In the genomic region with DNA sequence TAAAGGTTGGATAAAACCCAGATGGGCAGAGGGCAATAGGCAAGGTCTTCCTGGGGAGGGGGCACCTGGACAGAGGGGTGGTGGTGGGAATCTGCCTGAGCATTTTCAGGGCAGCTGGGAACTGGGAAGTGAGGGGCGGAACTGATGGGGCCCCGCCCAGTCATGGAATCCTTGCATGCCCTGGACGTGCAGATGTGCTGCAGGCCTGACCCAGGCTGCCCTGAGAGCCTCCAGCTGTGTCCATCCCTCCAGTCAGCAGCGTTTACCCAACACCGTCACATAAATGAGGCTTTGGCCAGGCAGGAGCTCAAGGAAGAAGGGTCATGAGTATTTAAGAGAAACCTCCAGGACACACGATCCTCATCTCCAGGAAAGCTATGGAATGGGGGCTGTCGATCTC, we compare ENCODE assay signal across 19 cellular contexts.
A peak's percentile ranks its signal among the peaks of the same experiment; 100 is the strongest.
DNase-seq lines count a peak whose midpoint lies in the region; ATAC-seq, FAIRE-seq and TF ChIP-seq lines count a peak whose summit lies in the region.
"Had no signal": no experiment of that assay in that cellular context is flagged by ENCODE, and none has a peak within 500 bp of the region (broad histone marks: within the 10 kb centered on the region; RNA-seq: fewer than 3 reads in every experiment).

No MANE protein-coding gene starts in this region.

- DNase-seq in EH (ENCODE audit: low read depth), result peak; percentile 39
- DNase-seq in GM12878 (ENCODE audit: low read depth, low spot score), result no peak
- DNase-seq in right atrium auricular region (ENCODE audit: low spot score), result no peak
- DNase-seq in NCI-H345 treated with DMSO at 0.1 percent for 48 hours (lab: John Stamatoyannopoulos, UW; ENCODE audit: unreplicated experiment), result no peak
- DNase-seq in NCI-H2029 (lab: John Stamatoyannopoulos, UW), result no peak
- no peak for DNase-seq in frontal cortex (ENCODE audit: low spot score in 2 of 2)
- no peak for DNase-seq in mesendoderm
- DNase-seq: activated CD4-positive, alpha-beta T cell treated with anti-CD3 and anti-CD28 coated beads, Interleukin-2, amount 50 U/mL, for 4 hours; activated T-cell treated with anti-CD3 and anti-CD28 coated beads, Interleukin-2, amount 50 U/mL, for 24 hours; central memory CD4-positive, alpha-beta T cell; GDM1; KG1; NCI-H1105; NCI-H226; SK-N-SH; stimulated activated naive CD4-positive, alpha-beta T cell had no signal

- H2AK5ac ChIP-seq in mesendoderm (ENCODE audit: low read length), result no peak overlapping the region

- intact Hi-C loops in GM12878 (cut with micrococcal nuclease; ENCODE audit: unreplicated experiment), result no loop called here

- BruUV-seq in GM12878 (replicated peaks; lab: Mats Ljungman, UMichigan), result no TSS peak

- TF ChIP-seq CTCF in GM12878 (IDR thresholded peaks at IDR 0.05 in 2 of 3, conservative IDR thresholded peaks at IDR 0.05 in 1 of 3; ENCODE audit: control insufficient read depth in 2 of 3, extremely low read depth in 1 of 3, insufficient read depth in 1 of 3, low read depth in 3 of 3, low read length in 3 of 3), result no peak
- no peak for TF ChIP-seq CTCF in right atrium auricular region (IDR thresholded peaks at IDR 0.05)

- H3K79me2 ChIP-seq in GM12878 (ENCODE audit: control insufficient read depth, insufficient read depth, low read length) (no peaks in the 10 kb centered on the region), mesendoderm (ENCODE audit: control insufficient read depth, insufficient read depth, low read length) (peaks cover 9% of the 10 kb centered on the region)

- no peak overlapping the region for H2BK5ac ChIP-seq in mesendoderm (ENCODE audit: low read length)

- CTCF ChIA-PET in GM12878 (lab: Yijun Ruan, JAX), result no interaction called here

- no peaks in the 10 kb centered on the region for H3K36me3 ChIP-seq in GM12878 (ENCODE audit: control insufficient read depth in 2 of 2, insufficient read depth in 2 of 2, low read length in 1 of 2)
- H3K36me3 ChIP-seq in right atrium auricular region, result no peaks in the 10 kb centered on the region
- H3K36me3 ChIP-seq in skeletal muscle tissue (ENCODE audit: control insufficient read depth in 3 of 3, insufficient read depth in 3 of 3, low read length in 3 of 3), result no peaks in the 10 kb centered on the region
- no peaks in the 10 kb centered on the region for H3K36me3 ChIP-seq in mesendoderm (ENCODE audit: control insufficient read depth, insufficient read depth, low read length)

- in situ Hi-C loops in GM12878 (cut with MboI), result no loop called here

- H2BK15ac ChIP-seq in mesendoderm (replicated peaks; ENCODE audit: low read depth), result no peak overlapping the region

- TF ChIP-seq RAD21 in GM12878 (IDR thresholded peaks at IDR 0.05; ENCODE audit: insufficient read depth, low read depth, low read length), result no peak

- H3K56ac ChIP-seq in mesendoderm (ENCODE audit: low read length), result no peak overlapping the region

- TF ChIP-seq EP300 in GM12878 (IDR thresholded peaks at IDR 0.05; ENCODE audit: borderline replicate concordance in 1 of 2, control insufficient read depth in 1 of 2, low read depth in 2 of 2, low read length in 2 of 2), result no peak

- no peaks in the 10 kb centered on the region; the same call in 1 of the 2 replicates for H4K20me1 ChIP-seq in GM12878 (ENCODE audit: control insufficient read depth, insufficient read depth)

- H3K79me1 ChIP-seq in mesendoderm (ENCODE audit: low read length), result peaks cover 41% of the 10 kb centered on the region

- no peak overlapping the region for H2BK120ac ChIP-seq in mesendoderm (ENCODE audit: low read depth, low read length)

- no peak overlapping the region for H3K27ac ChIP-seq in GM12878 (ENCODE audit: control insufficient read depth, insufficient read depth)
- H3K27ac ChIP-seq in right atrium auricular region, result peak overlapping the region; percentile 64 to 94
- H3K27ac ChIP-seq in skeletal muscle tissue (ENCODE audit: low read depth, low read length), result peak overlapping the region; percentile 27
- H3K27ac ChIP-seq in mesendoderm (ENCODE audit: low read depth, low read length), result no peak overlapping the region
- H3K27ac ChIP-seq: HL-60 had no signal

- no peak overlapping the region for H3K18ac ChIP-seq in mesendoderm (ENCODE audit: low read length)

- no peak overlapping the region for H4K5ac ChIP-seq in mesendoderm (ENCODE audit: low read length)

- RAD21 ChIA-PET in GM12878 (lab: Charles Lee; ENCODE audit: unreplicated experiment), result no interaction called here

- 49% methylated on average over 7 of the region's 7 CpGs for WGBS in GM12878 (ENCODE audit: insufficient coverage, insufficient replicate concordance, low lambda C conversion rate, missing lambda C conversion rate)
- no CpG with 5 or more reads among the region's 7 CpGs for WGBS in mesendoderm (ENCODE audit: extremely low coverage, insufficient coverage, low lambda C conversion rate)

- no peak overlapping the region for H3K4me3 ChIP-seq in GM12878
- no peak overlapping the region for H3K4me3 ChIP-seq in right atrium auricular region
- H3K4me3 ChIP-seq in skeletal muscle tissue (ENCODE audit: low read length in 3 of 3), result peak overlapping the region in 1 of 3 donors; percentile 7
- no peak overlapping the region for H3K4me3 ChIP-seq in mesendoderm (ENCODE audit: low read length)

- no peak overlapping the region for H3K4ac ChIP-seq in mesendoderm (ENCODE audit: low read depth, low read length)

- no peaks in the 10 kb centered on the region for H3K9me3 ChIP-seq in GM12878 (replicated peaks; ENCODE audit: control insufficient read depth, insufficient read depth, low read length)
- H3K9me3 ChIP-seq in right atrium auricular region, result no peaks in the 10 kb centered on the region
- no peaks in the 10 kb centered on the region for H3K9me3 ChIP-seq in skeletal muscle tissue (ENCODE audit: control insufficient read depth in 3 of 3, low read length in 3 of 3)
- H3K9me3 ChIP-seq: SK-N-SH had no signal

- peaks cover 0 to 2% of the 10 kb centered on the region in 2 experiments; a peak in 2 of 4 replicates for H3K27me3 ChIP-seq in GM12878 (replicated peaks in 1 of 2; ENCODE audit: control insufficient read depth in 2 of 2, insufficient read depth in 2 of 2, low read length in 1 of 2)
- H3K27me3 ChIP-seq in right atrium auricular region, result no peaks in the 10 kb centered on the region
- no peaks in the 10 kb centered on the region for H3K27me3 ChIP-seq in skeletal muscle tissue (ENCODE audit: control insufficient read depth in 3 of 3, insufficient read depth in 3 of 3, low read length in 3 of 3)
- H3K27me3 ChIP-seq in mesendoderm (ENCODE audit: insufficient read depth, low read length, poor library complexity), result no peaks in the 10 kb centered on the region

- no peak overlapping the region for H3K23ac ChIP-seq in mesendoderm (ENCODE audit: low read length)

- H3K9ac ChIP-seq in GM12878 (ENCODE audit: control insufficient read depth, insufficient read depth, low read length) (no peak overlapping the region), skeletal muscle tissue (ENCODE audit: low read depth in 1 of 3, low read length in 3 of 3) (peak overlapping the region in 1 of 3 donors; percentile 60), mesendoderm (ENCODE audit: low read length) (no peak overlapping the region)
- H3K9ac ChIP-seq: SK-N-SH had no signal

- H2AFZ ChIP-seq in GM12878 (ENCODE audit: control insufficient read depth, low read depth, low read length), result no peak overlapping the region

- ATAC-seq in GM12878, result no peak

- H3K4me1 ChIP-seq in GM12878 (ENCODE audit: control insufficient read depth, insufficient read depth, low read length) (peaks cover 13% of the 10 kb centered on the region), right atrium auricular region (peaks cover 0 to 98% of the 10 kb centered on the region in 2 donors), skeletal muscle tissue (ENCODE audit: control insufficient read depth in 3 of 3, insufficient read depth in 3 of 3, low read length in 3 of 3) (peaks cover 92 to 98% (median 97%) of the 10 kb centered on the region in 3 donors), mesendoderm (ENCODE audit: control insufficient read depth, low read depth, low read length) (no peaks in the 10 kb centered on the region)

- no peak overlapping the region for H4K8ac ChIP-seq in mesendoderm (ENCODE audit: low read depth, low read length)

- POLR2A ChIA-PET in GM12878 (lab: Charles Lee), result interaction anchor here (0.7 kb wide), 1 partner anchor 133 kb away, joined by 3 read pairs; no protein-coding TSS in a partner anchor

- no peak for TF ChIP-seq POLR2A in GM12878 (IDR thresholded peaks at IDR 0.05; ENCODE audit: low read depth, low read length)

- H3K4me2 ChIP-seq in GM12878 (ENCODE audit: control insufficient read depth, insufficient read depth), result 0 out of 2 replicates have a peak overlapping the region, but pooled peaks have one; percentile 13
- no peak overlapping the region for H3K4me2 ChIP-seq in mesendoderm (ENCODE audit: low read length)
- H3K4me2 ChIP-seq: SK-N-SH had no signal

- SMC1A ChIA-PET in GM12878 (lab: Charles Lee; ENCODE audit: uncharacterized antibody, unreplicated experiment), result interaction anchor here (1.2 kb wide), 1 partner anchor 72 kb away, joined by 3 read pairs; no protein-coding TSS in a partner anchor

- FAIRE-seq in GM12878 (lab: Jason Lieb, UNC), result no peak
- FAIRE-seq in frontal cortex (lab: Jason Lieb, UNC), result no peak
- FAIRE-seq: islet of Langerhans had no signal

TF ChIP-seq in GM12878, 131 proteins besides CTCF, POLR2A, EP300 and RAD21 (continues in another document):
- TF ChIP-seq, protein P1, sequence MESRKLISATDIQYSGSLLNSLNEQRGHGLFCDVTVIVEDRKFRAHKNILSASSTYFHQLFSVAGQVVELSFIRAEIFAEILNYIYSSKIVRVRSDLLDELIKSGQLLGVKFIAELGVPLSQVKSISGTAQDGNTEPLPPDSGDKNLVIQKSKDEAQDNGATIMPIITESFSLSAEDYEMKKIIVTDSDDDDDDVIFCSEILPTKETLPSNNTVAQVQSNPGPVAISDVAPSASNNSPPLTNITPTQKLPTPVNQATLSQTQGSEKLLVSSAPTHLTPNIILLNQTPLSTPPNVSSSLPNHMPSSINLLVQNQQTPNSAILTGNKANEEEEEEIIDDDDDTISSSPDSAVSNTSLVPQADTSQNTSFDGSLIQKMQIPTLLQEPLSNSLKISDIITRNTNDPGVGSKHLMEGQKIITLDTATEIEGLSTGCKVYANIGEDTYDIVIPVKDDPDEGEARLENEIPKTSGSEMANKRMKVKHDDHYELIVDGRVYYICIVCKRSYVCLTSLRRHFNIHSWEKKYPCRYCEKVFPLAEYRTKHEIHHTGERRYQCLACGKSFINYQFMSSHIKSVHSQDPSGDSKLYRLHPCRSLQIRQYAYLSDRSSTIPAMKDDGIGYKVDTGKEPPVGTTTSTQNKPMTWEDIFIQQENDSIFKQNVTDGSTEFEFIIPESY (IDR thresholded peaks at IDR 0.05), result no peak
- TF ChIP-seq STAT1 (conservative IDR thresholded peaks at IDR 0.05) (no peak), PAX5 (IDR thresholded peaks at IDR 0.05; ENCODE audit: borderline replicate concordance, low read depth, low read length) (no peak), MEF2B (IDR thresholded peaks at IDR 0.05; ENCODE audit: partially characterized antibody, poor library complexity, severe bottlenecking) (no peak), CHD1 (IDR thresholded peaks at IDR 0.05; ENCODE audit: low read depth, low read length) (no peak), SMARCA5 (IDR thresholded peaks at IDR 0.05) (no peak), SUPT20H (IDR thresholded peaks at IDR 0.05; ENCODE audit: borderline replicate concordance, control insufficient read depth, low read depth, low read length) (no peak), CEBPB (IDR thresholded peaks at IDR 0.05; ENCODE audit: borderline replicate concordance in 1 of 2, low read depth in 2 of 2, low read length in 2 of 2) (no peak)

Comparison
In these comparisons a context has a peak if more than half of its experiments do, and no peak if none do; other contexts are left out.
1. H3K27ac ChIP-seq: peak in right atrium auricular region (2 of 2) and skeletal muscle tissue (single experiment); none in GM12878 (single experiment) and mesendoderm (single experiment).